In the genomic region with DNA sequence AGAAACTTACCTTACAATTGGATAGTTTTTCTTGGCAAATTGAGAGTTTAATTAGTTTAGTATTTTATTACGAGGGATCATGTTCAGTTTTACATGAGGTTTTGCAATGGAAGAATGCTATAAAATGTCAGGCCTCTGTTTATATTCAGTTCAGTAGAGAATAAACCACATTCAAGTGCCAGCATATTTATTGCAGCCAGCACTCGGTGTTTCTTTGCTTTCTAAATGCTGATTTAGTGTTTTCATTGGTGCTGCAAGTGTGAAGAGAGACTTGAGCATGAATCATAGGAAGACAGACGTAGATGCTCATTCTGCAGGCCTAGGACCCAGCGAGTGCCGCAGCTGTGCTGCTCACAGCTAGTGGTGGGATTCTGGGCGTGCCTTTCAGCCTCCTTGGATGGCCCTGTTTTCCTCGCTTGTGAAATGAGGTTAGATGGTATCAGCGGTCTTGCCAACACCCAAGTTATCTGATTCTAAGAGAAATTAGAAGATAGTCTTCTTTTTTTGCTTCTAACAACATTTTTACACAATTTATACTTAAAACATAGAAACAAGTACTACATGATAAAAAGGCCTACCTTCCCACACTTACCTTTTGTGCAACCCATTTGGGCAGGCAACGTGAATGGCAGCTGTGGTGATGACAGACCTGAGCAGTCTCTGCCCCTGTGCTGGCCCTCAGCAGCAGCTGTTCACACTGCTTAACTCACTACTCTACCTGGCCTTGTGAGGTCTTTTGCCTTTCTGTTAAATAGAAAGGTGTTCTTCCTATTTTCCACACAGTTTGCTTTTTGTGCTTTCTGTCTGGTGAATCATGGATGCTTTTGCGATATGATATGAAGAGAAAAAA, we compare ENCODE assay signal across 8 cellular contexts. TPM values are rescaled to one million over a fixed set of nuclear protein-coding genes. Genes with fewer than 3 reads are reported as not detected.
A peak's percentile ranks its signal among the peaks of the same experiment; 100 is the strongest.
DNase-seq lines count a peak whose midpoint lies in the region; ATAC-seq and TF ChIP-seq lines count a peak whose summit lies in the region.

No MANE protein-coding gene starts in this region.

- peak; percentile 56 for ATAC-seq in mucosa of descending colon
- no peak for ATAC-seq in GM21529 (IDR thresholded peaks at IDR 0.05; ENCODE audit: unreplicated experiment)
- ATAC-seq in HG03045 (IDR thresholded peaks at IDR 0.05; ENCODE audit: unreplicated experiment): no peak

- peak overlapping the region; percentile 56 for H3K4me2 ChIP-seq in MM.1S (ENCODE audit: low read depth, low read length)

- H3K4me3 ChIP-seq in MM.1S (ENCODE audit: low read length): no peak overlapping the region
- H3K4me3 ChIP-seq in mucosa of descending colon: no peak overlapping the region

- TF ChIP-seq CTCF in MM.1S (IDR thresholded peaks at IDR 0.05; ENCODE audit: low read length): no peak
- no peak for TF ChIP-seq CTCF in mucosa of descending colon (IDR thresholded peaks at IDR 0.05)
- no peak for TF ChIP-seq CTCF in GM13977 (IDR thresholded peaks at IDR 0.05; ENCODE audit: extremely low read depth, insufficient read depth, missing control alignments)

- intact Hi-C loops in mucosa of descending colon (cut with DNase I, micrococcal nuclease): no loop called here

- DNase-seq in AG08396 (ENCODE audit: low spot score) (peak; percentile 26), MM.1S (no peak), mucosa of descending colon (peak; percentile 38 to 69 (median 43)), CD1c-positive myeloid dendritic cell (ENCODE audit: extremely low spot score) (no peak), GM13977 (ENCODE audit: low spot score) (no peak)
- peak; percentile 7 to 47 (median 19) for DNase-seq in activated naive CD4-positive, alpha-beta T cell (lab: John Stamatoyannopoulos, UW)

- in situ Hi-C loops in GM13977 (cut with MboI; ENCODE audit: low pct_unique_long_range_greater_than_20kb, low sequenced_read_pairs, unreplicated experiment): no loop called here

- no peaks in the 10 kb centered on the region for H4K20me1 ChIP-seq in MM.1S (ENCODE audit: insufficient read depth, low read length)

- H3K36me3 ChIP-seq in MM.1S (replicated peaks; ENCODE audit: insufficient read depth, low read length) (no peaks in the 10 kb centered on the region), mucosa of descending colon (ENCODE audit: low read depth) (no peaks in the 10 kb centered on the region)

- H3F3A ChIP-seq in MM.1S (ENCODE audit: insufficient read depth, low read length): peaks cover 36% of the 10 kb centered on the region

- H3K27ac ChIP-seq in MM.1S (ENCODE audit: low read length): peak overlapping the region; percentile 54; the same call in 1 of the 2 replicates

- H3K9me3 ChIP-seq in MM.1S (replicated peaks; ENCODE audit: insufficient read depth, low read length) (no peaks in the 10 kb centered on the region), mucosa of descending colon (no peaks in the 10 kb centered on the region)

- no peak overlapping the region for H3K9ac ChIP-seq in MM.1S (ENCODE audit: low read length)

- no peaks in the 10 kb centered on the region for H3K27me3 ChIP-seq in MM.1S (replicated peaks; ENCODE audit: insufficient read depth, low read length)

- peaks cover 79% of the 10 kb centered on the region for H3K79me2 ChIP-seq in MM.1S (ENCODE audit: low read length)

- H3K9me2 ChIP-seq in MM.1S (replicated peaks; ENCODE audit: insufficient read depth, low read length): no peaks in the 10 kb centered on the region

- no peak overlapping the region for H2AFZ ChIP-seq in MM.1S (ENCODE audit: low read length)

- H3K4me1 ChIP-seq in MM.1S (ENCODE audit: low read length) (peaks cover 50% of the 10 kb centered on the region), mucosa of descending colon (ENCODE audit: low read depth) (peaks cover 25% of the 10 kb centered on the region)

RNA-seq across cellular contexts. Expression of a gene that starts 26.8 kb away (rescaled TPM):
- 10 to 100 TPM in 2 of 3 donors, 1 to 10 TPM in 1; 8.7 to 15.7 (median 12.3) TPM for total RNA-seq in mucosa of descending colon

Comparison
In these comparisons a context has a peak if more than half of its experiments do, and no peak if none do; other contexts are left out.
1. DNase-seq: peak in AG08396 (single experiment), activated naive CD4-positive, alpha-beta T cell (4 of 4) and mucosa of descending colon (3 of 3); none in MM.1S (single experiment), CD1c-positive myeloid dendritic cell (single experiment) and GM13977 (single experiment).